ENCODE assay signal across 9 cellular contexts in genomic region chr5:102295534-102296228, GRCh38. TPM values are rescaled to one million over a fixed set of nuclear protein-coding genes. Genes with fewer than 3 reads are reported as not detected.
DNase-seq lines count a peak whose midpoint lies in the region; ATAC-seq and TF ChIP-seq lines count a peak whose summit lies in the region.
"Had no signal": no experiment of that assay in that cellular context is flagged by ENCODE, and none has a peak within 500 bp of the region (broad histone marks: within the 10 kb centered on the region; RNA-seq: fewer than 3 reads in every experiment).

No MANE protein-coding gene starts in this region.

- TF ChIP-seq CTCF in WTC11 (IDR thresholded peaks at IDR 0.05) (no peak), smooth muscle cell (IDR thresholded peaks at IDR 0.05; ENCODE audit: borderline replicate concordance, insufficient read depth, poor library complexity, severe bottlenecking) (no peak)

- peak overlapping the region; percentile 74 for H3K4me3 Mint-ChIP-seq in WTC11

- peaks cover 8% of the 10 kb centered on the region; the same call in 1 of the 2 replicates for H3K27me3 Mint-ChIP-seq in WTC11 (ENCODE audit: low read depth)

- peak; percentile 6 for ATAC-seq in HG02852 (IDR thresholded peaks at IDR 0.05; ENCODE audit: unreplicated experiment)
- ATAC-seq in WTC11, result peak; percentile 25

- peaks cover 4% of the 10 kb centered on the region for H3K4me1 ChIP-seq in smooth muscle cell (ENCODE audit: low read depth)

- POLR2A ChIA-PET in WTC11 (lab: Charles Lee), result interaction anchor here (0.8 kb wide), 1 partner anchor 8 kb away, joined by 3 read pairs; no protein-coding TSS in a partner anchor

- H3K4me1 Mint-ChIP-seq in WTC11, result peaks cover 19% of the 10 kb centered on the region

- H3K27ac Mint-ChIP-seq in WTC11, result peak overlapping the region; percentile 91

- H3F3A ChIP-seq in smooth muscle cell (ENCODE audit: low read depth), result no peaks in the 10 kb centered on the region

- H3K79me2 ChIP-seq in smooth muscle cell (ENCODE audit: low read depth), result no peaks in the 10 kb centered on the region

- no peak overlapping the region for H3K27ac ChIP-seq in smooth muscle cell (ENCODE audit: low read depth)
- H3K27ac ChIP-seq: 22Rv1 had no signal

- H3K36me3 ChIP-seq in smooth muscle cell (ENCODE audit: low read depth), result no peaks in the 10 kb centered on the region

- peaks cover 6% of the 10 kb centered on the region for H3K27me3 ChIP-seq in smooth muscle cell (ENCODE audit: low read depth)

- H4K20me1 ChIP-seq in smooth muscle cell (ENCODE audit: low read depth), result no peaks in the 10 kb centered on the region

- 0% methylated on average over 30 of the region's 30 CpGs for WGBS in smooth muscle cell (ENCODE audit: low lambda C conversion rate)

- no peaks in the 10 kb centered on the region for H3K9me3 ChIP-seq in smooth muscle cell (replicated peaks; ENCODE audit: low read depth)

- peaks cover 3% of the 10 kb centered on the region; the same call in 1 of the 2 replicates for H3K36me3 Mint-ChIP-seq in WTC11

- CTCF ChIA-PET in WTC11 (lab: Charles Lee), result interaction anchor here (0.6 to 2.3 kb wide), 21 partner anchors 9 to 533 kb away, joined by 3 to 16 read pairs (median 4); no protein-coding TSS in a partner anchor

- H3K9ac ChIP-seq in smooth muscle cell (ENCODE audit: low read depth), result no peak overlapping the region

- peak overlapping the region; percentile 89 for H3K4me2 ChIP-seq in smooth muscle cell

- peak; percentile 21 for DNase-seq in DMS 273 (lab: John Stamatoyannopoulos, UW; ENCODE audit: unreplicated experiment)
- no peak for DNase-seq in DMS 273 treated with DMSO at 0.1 percent for 48 hours (lab: John Stamatoyannopoulos, UW)
- DNase-seq in WTC11 (ENCODE audit: low spot score), result peak; percentile 44
- DNase-seq in smooth muscle cell (lab: John Stamatoyannopoulos, UW; ENCODE audit: unreplicated experiment), result no peak
- DNase-seq in amygdala (lab: John Stamatoyannopoulos, UW), result no peak
- no peak for DNase-seq in NCI-H1436 treated with DMSO at 0.1 percent for 48 hours (lab: John Stamatoyannopoulos, UW)

- peak overlapping the region; percentile 84 for H2AFZ ChIP-seq in smooth muscle cell (ENCODE audit: low read depth)

- H3K9me3 Mint-ChIP-seq in WTC11, result no peaks in the 10 kb centered on the region

- H3K4me3 ChIP-seq in iPS-11a (ENCODE audit: low read depth, low read length) (peak overlapping the region; percentile 68), smooth muscle cell (peak overlapping the region; percentile 62)

TF ChIP-seq in WTC11, 78 proteins besides CTCF, POLR2A, EP300 and RAD21:
- no peak for TF ChIP-seq SMAD3 (CRISPR knock-in tag; IDR thresholded peaks at IDR 0.05; ENCODE audit: borderline replicate concordance)
- no peak for TF ChIP-seq E2F5 (CRISPR knock-in tag; IDR thresholded peaks at IDR 0.05)
TF ChIP-seq in WTC11: peak in this region for 0.

RNA-seq across cellular contexts. Expression of gene SLCO4C1, which starts 0.4 kb away (rescaled TPM):
- total RNA-seq in WTC11 (2021) (5.4 to 6.2 TPM (median 6.0 TPM) in 3 replicates), smooth muscle cell (0.36 and 0.45 TPM in 2 replicates)
- not detected in 2 replicates for polyA plus RNA-seq in smooth muscle cell

Comparison
In these comparisons a context has a peak if more than half of its experiments do, and no peak if none do; other contexts are left out.
1. DNase-seq: peak in DMS 273 (single experiment) and WTC11 (single experiment); none in DMS 273 treated with DMSO at 0.1 percent for 48 hours (single experiment), smooth muscle cell (single experiment), amygdala (0 of 56) and NCI-H1436 treated with DMSO at 0.1 percent for 48 hours (single experiment).